Comparison of ENCODE assay signal across 21 cellular contexts in the genomic region with DNA sequence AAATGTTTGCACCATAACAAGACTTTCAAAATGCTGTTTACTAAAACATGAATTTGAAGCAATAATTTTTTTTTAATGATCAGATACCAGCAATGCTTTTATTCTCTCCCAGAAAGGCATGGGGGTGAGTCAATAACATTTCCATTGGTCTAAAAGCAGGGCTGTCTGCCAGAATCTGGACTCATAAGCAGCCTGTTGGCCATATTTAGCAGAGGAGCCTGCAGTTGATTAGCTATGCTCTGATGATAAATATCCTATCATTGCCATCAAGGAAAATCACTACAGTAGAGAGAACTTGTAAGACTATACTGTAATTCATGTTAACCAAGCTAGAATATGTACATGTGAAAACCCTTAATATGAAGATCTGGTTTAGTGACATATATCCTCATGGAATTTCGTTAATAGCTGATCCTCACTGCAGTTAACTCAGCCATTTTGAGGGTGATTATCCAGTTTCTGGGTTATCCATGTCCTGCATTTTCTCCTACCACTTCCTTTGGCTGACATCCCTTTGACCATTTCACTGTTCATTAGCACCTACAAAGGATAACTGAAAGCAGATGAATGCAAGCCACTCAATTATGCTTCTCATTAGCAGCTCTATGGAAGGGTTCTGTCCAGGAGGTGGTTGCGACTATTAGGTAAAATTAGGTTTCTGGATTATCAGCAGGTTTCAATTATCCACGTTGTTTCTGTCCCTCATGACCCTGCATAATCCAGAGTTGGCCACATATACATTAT.
DNase-seq lines count a peak whose midpoint lies in the region; ATAC-seq, FAIRE-seq and TF ChIP-seq lines count a peak whose summit lies in the region.
"Had no signal": no experiment of that assay in that cellular context is flagged by ENCODE, and none has a peak within 500 bp of the region (broad histone marks: within the 10 kb centered on the region; RNA-seq: fewer than 3 reads in every experiment).

No MANE protein-coding gene starts in this region.

- H2BK12ac ChIP-seq in H1 (ENCODE audit: low read depth, low read length), result no peak overlapping the region

- TF ChIP-seq EP300 in H1 (IDR thresholded peaks at IDR 0.05; ENCODE audit: borderline replicate concordance in 1 of 2, low read depth in 2 of 2, low read length in 2 of 2), result no peak

- H2AFZ ChIP-seq in H1 (ENCODE audit: low read length), result peak overlapping the region; percentile 3; the same call in 1 of the 2 replicates

- no peak overlapping the region for H3K4me3 Mint-ChIP-seq in endothelial cell (ENCODE audit: unreplicated experiment)
- H3K4me3 Mint-ChIP-seq: activated CD4-positive, alpha-beta memory T cell treated with anti-CD3 and anti-CD28 coated beads, Interleukin-2, amount 10 ng/mL, durations not matched to agents 7 days and 5 days; activated naive CD8-positive, alpha-beta T cell treated with anti-CD3 and anti-CD28 coated beads, Interleukin-2, amount 10 ng/mL, durations not matched to agents 7 days and 5 days; activated T-cell treated with anti-CD3 and anti-CD28 coated beads, Interleukin-2, amount 50 U/mL, for 72 hours had no signal

- no peaks in the 10 kb centered on the region for H3K27me3 Mint-ChIP-seq in endothelial cell (ENCODE audit: unreplicated experiment)
- H3K27me3 Mint-ChIP-seq: activated CD4-positive, alpha-beta memory T cell treated with anti-CD3 and anti-CD28 coated beads, Interleukin-2, amount 10 ng/mL, durations not matched to agents 7 days and 5 days; activated naive CD8-positive, alpha-beta T cell treated with anti-CD3 and anti-CD28 coated beads, Interleukin-2, amount 10 ng/mL, durations not matched to agents 7 days and 5 days had no signal

- no peak overlapping the region for H3K4ac ChIP-seq in H1 (replicated peaks; ENCODE audit: insufficient read length, low read depth, low read length)
- no peak overlapping the region for H3K4ac ChIP-seq in mesendoderm (ENCODE audit: low read depth, low read length)

- H2BK5ac ChIP-seq in H1 (ENCODE audit: low read depth, low read length) (no peak overlapping the region), mesendoderm (ENCODE audit: low read length) (no peak overlapping the region)

- H3K14ac ChIP-seq in H1 (ENCODE audit: insufficient read length), result no peak overlapping the region

- POLR2A ChIA-PET in H1 (lab: Charles Lee; ENCODE audit: partially characterized antibody), result no interaction called here

- no peak overlapping the region for H3K27ac Mint-ChIP-seq in endothelial cell (ENCODE audit: unreplicated experiment)
- H3K27ac Mint-ChIP-seq: activated CD4-positive, alpha-beta memory T cell treated with anti-CD3 and anti-CD28 coated beads, Interleukin-2, amount 10 ng/mL, durations not matched to agents 7 days and 5 days; activated naive CD8-positive, alpha-beta T cell treated with anti-CD3 and anti-CD28 coated beads, Interleukin-2, amount 10 ng/mL, durations not matched to agents 7 days and 5 days; activated T-cell treated with anti-CD3 and anti-CD28 coated beads, Interleukin-2, amount 50 U/mL, for 72 hours had no signal

- CTCF ChIA-PET in H1 (lab: Charles Lee; ENCODE audit: partially characterized antibody), result interaction anchor here (0.9 kb wide), 1 partner anchor 66 kb away, joined by 3 read pairs; no protein-coding TSS in a partner anchor

- no peak overlapping the region for H4K8ac ChIP-seq in H1 (ENCODE audit: extremely low read depth, insufficient read depth, low read length)
- no peak overlapping the region for H4K8ac ChIP-seq in mesendoderm (ENCODE audit: low read depth, low read length)

- H2BK20ac ChIP-seq in H1 (ENCODE audit: low read length), result no peak overlapping the region

- DNase-seq in D721Med (ENCODE audit: insufficient read length, low spot score) (no peak), RKO (ENCODE audit: low spot score) (peak; percentile 8), H1 (ENCODE audit: low read depth in 1 of 2, low spot score in 2 of 2) (no peak), mesendoderm (peak; percentile 65), midbrain (lab: John Stamatoyannopoulos, UW) (no peak), GM19239 (ENCODE audit: insufficient read length, low spot score) (no peak), endothelial cell (ENCODE audit: low spot score) (no peak)
- DNase-seq: activated CD4-positive, alpha-beta memory T cell treated with anti-CD3 and anti-CD28 coated beads, Interleukin-2, amount 10 ng/mL, durations not matched to agents 7 days and 5 days; activated naive CD8-positive, alpha-beta T cell treated with anti-CD3 and anti-CD28 coated beads, Interleukin-2, amount 10 ng/mL, durations not matched to agents 7 days and 5 days; activated T-cell treated with anti-CD3 and anti-CD28 coated beads, Interleukin-2, amount 50 U/mL, for 72 hours; C1 segment of cervical spinal cord; DMS53; Kasumi-1; NCI-H146; NCI-H226; occipital lobe had no signal

- H3K4me3 ChIP-seq in H1 (ENCODE audit: extremely low read depth in 1 of 4, insufficient read depth in 2 of 4, low read depth in 3 of 4, low read length in 4 of 4) (no peak overlapping the region), mesendoderm (ENCODE audit: low read length) (no peak overlapping the region)
- H3K4me3 ChIP-seq: right atrium auricular region had no signal

- no peak overlapping the region for H3K9ac ChIP-seq in H1 (replicated peaks in 1 of 4; ENCODE audit: extremely low read depth in 1 of 4, low read depth in 3 of 4, low read length in 3 of 4)
- no peak overlapping the region for H3K9ac ChIP-seq in mesendoderm (ENCODE audit: low read length)

- TF ChIP-seq CTCF in D721Med (IDR thresholded peaks at IDR 0.05; ENCODE audit: insufficient read depth, missing control alignments) (no peak), H1 (IDR thresholded peaks at IDR 0.05; ENCODE audit: control extremely low read depth in 1 of 3, insufficient read depth in 1 of 3, low read depth in 1 of 3, low read length in 3 of 3) (no peak), endothelial cell (IDR thresholded peaks at IDR 0.05; ENCODE audit: unreplicated experiment) (no peak)

- H3K36me3 ChIP-seq in H1 (ENCODE audit: control insufficient read depth in 2 of 4, insufficient read depth in 4 of 4, low read length in 3 of 4), result no peaks in the 10 kb centered on the region
- no peaks in the 10 kb centered on the region for H3K36me3 ChIP-seq in mesendoderm (ENCODE audit: control insufficient read depth, insufficient read depth, low read length)
- H3K36me3 ChIP-seq: right atrium auricular region had no signal

- H3K79me2 ChIP-seq in H1 (ENCODE audit: control insufficient read depth in 1 of 2, insufficient read depth in 2 of 2, low read length in 2 of 2) (no peaks in the 10 kb centered on the region), mesendoderm (ENCODE audit: control insufficient read depth, insufficient read depth, low read length) (no peaks in the 10 kb centered on the region)

- peaks cover 4% of the 10 kb centered on the region for H3K4me1 Mint-ChIP-seq in endothelial cell (ENCODE audit: unreplicated experiment)
- H3K4me1 Mint-ChIP-seq: activated CD4-positive, alpha-beta memory T cell treated with anti-CD3 and anti-CD28 coated beads, Interleukin-2, amount 10 ng/mL, durations not matched to agents 7 days and 5 days; activated naive CD8-positive, alpha-beta T cell treated with anti-CD3 and anti-CD28 coated beads, Interleukin-2, amount 10 ng/mL, durations not matched to agents 7 days and 5 days had no signal

- H3K56ac ChIP-seq in H1 (replicated peaks; ENCODE audit: insufficient read length, low read depth, low read length) (no peak overlapping the region), mesendoderm (ENCODE audit: low read length) (no peak overlapping the region)

- H3K9me3 ChIP-seq in H1 (ENCODE audit: insufficient read depth in 2 of 2, low read depth in 1 of 2, low read length in 1 of 2), result no peaks in the 10 kb centered on the region
- H3K9me3 ChIP-seq: right atrium auricular region had no signal

- H3K27ac ChIP-seq in H1 (ENCODE audit: low read depth, low read length), result no peak overlapping the region
- no peak overlapping the region for H3K27ac ChIP-seq in mesendoderm (ENCODE audit: low read depth, low read length)
- H3K27ac ChIP-seq: epithelial cell of prostate, right atrium auricular region, VCaP had no signal

- no peak overlapping the region for H3K18ac ChIP-seq in H1 (ENCODE audit: extremely low read depth, low read length)
- H3K18ac ChIP-seq in mesendoderm (ENCODE audit: low read length), result no peak overlapping the region

- H4K5ac ChIP-seq in H1 (ENCODE audit: insufficient read length, low read depth, low read length), result no peak overlapping the region
- H4K5ac ChIP-seq in mesendoderm (ENCODE audit: low read length), result no peak overlapping the region

- no peaks in the 10 kb centered on the region for H4K20me1 ChIP-seq in H1 (replicated peaks in 1 of 2; ENCODE audit: control insufficient read depth in 1 of 2, insufficient read depth in 2 of 2, low read length in 2 of 2)

- H3K23me2 ChIP-seq in H1 (ENCODE audit: low read depth, low read length), result no peaks in the 10 kb centered on the region

- H2AK5ac ChIP-seq in H1 (ENCODE audit: low read depth, low read length) (no peak overlapping the region), mesendoderm (ENCODE audit: low read length) (no peak overlapping the region)

- WGBS in H1 (ENCODE audit: extremely low coverage in 1 of 2, insufficient coverage in 1 of 2, insufficient read length in 1 of 2, insufficient replicate concordance in 2 of 2, low coverage in 1 of 2, low lambda C conversion rate in 2 of 2, missing lambda C conversion rate in 1 of 2), 2 experiments, result 61% methylated on average over 3 of the region's 3 CpGs; no CpG with 5 or more reads in 1 of the 2 experiments
- no CpG with 5 or more reads among the region's 3 CpGs for WGBS in mesendoderm (ENCODE audit: extremely low coverage, insufficient coverage, low lambda C conversion rate)

- H2BK15ac ChIP-seq in H1 (ENCODE audit: low read length), result no peak overlapping the region
- H2BK15ac ChIP-seq in mesendoderm (replicated peaks; ENCODE audit: low read depth), result no peak overlapping the region

- H3K4me1 ChIP-seq in H1 (replicated peaks in 1 of 4; ENCODE audit: control insufficient read depth in 3 of 4, insufficient read depth in 4 of 4, low read length in 3 of 4) (no peaks in the 10 kb centered on the region), mesendoderm (ENCODE audit: control insufficient read depth, low read depth, low read length) (no peaks in the 10 kb centered on the region)
- H3K4me1 ChIP-seq: right atrium auricular region had no signal

- H3K23ac ChIP-seq in H1 (ENCODE audit: insufficient read length) (no peak overlapping the region), mesendoderm (ENCODE audit: low read length) (no peak overlapping the region)

- H3K27me3 ChIP-seq in H1 (replicated peaks in 1 of 4; ENCODE audit: control insufficient read depth in 3 of 4, extremely low read depth in 1 of 4, insufficient read depth in 3 of 4, low read length in 3 of 4) (no peaks in the 10 kb centered on the region), mesendoderm (ENCODE audit: insufficient read depth, low read length, poor library complexity) (no peaks in the 10 kb centered on the region)
- H3K27me3 ChIP-seq: right atrium auricular region had no signal

- H4K91ac ChIP-seq in H1 (replicated peaks; ENCODE audit: insufficient read length, low read length), result no peak overlapping the region

- H3K36me3 Mint-ChIP-seq in endothelial cell (ENCODE audit: low read depth, unreplicated experiment), result no peaks in the 10 kb centered on the region
- H3K36me3 Mint-ChIP-seq: activated naive CD8-positive, alpha-beta T cell treated with anti-CD3 and anti-CD28 coated beads, Interleukin-2, amount 10 ng/mL, durations not matched to agents 7 days and 5 days had no signal

- TF ChIP-seq RAD21 in H1 (IDR thresholded peaks at IDR 0.05 in 1 of 2, conservative IDR thresholded peaks at IDR 0.05 in 1 of 2; ENCODE audit: low read depth in 2 of 2, low read length in 2 of 2), result no peak

- H2BK120ac ChIP-seq in H1 (replicated peaks; ENCODE audit: low read depth, low read length), result no peak overlapping the region
- H2BK120ac ChIP-seq in mesendoderm (ENCODE audit: low read depth, low read length), result no peak overlapping the region

- FAIRE-seq in D721Med (lab: Jason Lieb, UNC), result peak; percentile 75
- no peak for FAIRE-seq in H1 (lab: Jason Lieb, UNC)
- FAIRE-seq in GM19239 (lab: Jason Lieb, UNC), result no peak

- no peak for TF ChIP-seq POLR2A in H1 (IDR thresholded peaks at IDR 0.05; ENCODE audit: control extremely low read depth in 1 of 2, low read depth in 2 of 2, low read length in 2 of 2)

- no peak overlapping the region for H3K4me2 ChIP-seq in H1 (ENCODE audit: insufficient read depth in 1 of 2, low read depth in 2 of 2, low read length in 2 of 2)
- no peak overlapping the region for H3K4me2 ChIP-seq in mesendoderm (ENCODE audit: low read length)

- ATAC-seq in GM18520 (IDR thresholded peaks at IDR 0.05; ENCODE audit: unreplicated experiment), result no peak
- ATAC-seq: activated T-cell treated with anti-CD3 and anti-CD28 coated beads, Interleukin-2, amount 50 U/mL, for 72 hours; left lobe of liver had no signal

- no peaks in the 10 kb centered on the region for H3K79me1 ChIP-seq in H1 (ENCODE audit: low read depth, low read length)
- H3K79me1 ChIP-seq in mesendoderm (ENCODE audit: low read length), result no peaks in the 10 kb centered on the region

- H3K9me3 Mint-ChIP-seq in endothelial cell (ENCODE audit: unreplicated experiment), result no peaks in the 10 kb centered on the region
- H3K9me3 Mint-ChIP-seq: activated CD4-positive, alpha-beta memory T cell treated with anti-CD3 and anti-CD28 coated beads, Interleukin-2, amount 10 ng/mL, durations not matched to agents 7 days and 5 days; activated naive CD8-positive, alpha-beta T cell treated with anti-CD3 and anti-CD28 coated beads, Interleukin-2, amount 10 ng/mL, durations not matched to agents 7 days and 5 days; activated T-cell treated with anti-CD3 and anti-CD28 coated beads, Interleukin-2, amount 50 U/mL, for 72 hours had no signal

Comparison
In these comparisons a context has a peak if more than half of its experiments do, and no peak if none do; other contexts are left out.
1. DNase-seq: peak in RKO (single experiment) and mesendoderm (single experiment); none in D721Med (single experiment), H1 (0 of 2), midbrain (single experiment), GM19239 (single experiment) and endothelial cell (single experiment).